In genomic region chr1:29793653-29794348, GRCh38 we compare ENCODE assay signal across 13 cellular contexts.
"Had no signal": no experiment of that assay in that cellular context is flagged by ENCODE, and none has a peak within 500 bp of the region (broad histone marks: within the 10 kb centered on the region; RNA-seq: fewer than 3 reads in every experiment).

No MANE protein-coding gene starts in this region.

- H3K36me3 Mint-ChIP-seq: activated CD4-positive, alpha-beta memory T cell treated with anti-CD3 and anti-CD28 coated beads for 36 hours; activated naive CD4-positive, alpha-beta T cell treated with anti-CD3 and anti-CD28 coated beads, Interleukin-2, amount 10 ng/mL, durations not matched to agents 7 days and 5 days had no signal

- H3K36me3 ChIP-seq: brain microvascular endothelial cell, left lung, tibial artery had no signal

- H3K27ac ChIP-seq: brain microvascular endothelial cell, coronary artery, left lung, psoas muscle, tibial artery, VCaP had no signal

- H3K9me3 ChIP-seq: psoas muscle had no signal

- H3K4me3 Mint-ChIP-seq: activated CD4-positive, alpha-beta memory T cell treated with anti-CD3 and anti-CD28 coated beads for 36 hours; activated naive CD4-positive, alpha-beta T cell treated with anti-CD3 and anti-CD28 coated beads, Interleukin-2, amount 10 ng/mL, durations not matched to agents 7 days and 5 days; activated naive CD8-positive, alpha-beta T cell treated with anti-CD3 and anti-CD28 coated beads, Interleukin-2, amount 50 U/mL, for 24 hours; activated T-cell treated with anti-CD3 and anti-CD28 coated beads, Interleukin-2, amount 50 U/mL, for 4 hours; central memory CD8-positive, alpha-beta T cell; neural crest cell had no signal

- H3K4me1 ChIP-seq: left lung, psoas muscle, tibial artery had no signal

- H3K4me1 Mint-ChIP-seq: activated naive CD4-positive, alpha-beta T cell treated with anti-CD3 and anti-CD28 coated beads, Interleukin-2, amount 10 ng/mL, durations not matched to agents 7 days and 5 days; activated naive CD8-positive, alpha-beta T cell treated with anti-CD3 and anti-CD28 coated beads, Interleukin-2, amount 50 U/mL, for 24 hours; central memory CD8-positive, alpha-beta T cell had no signal

- ATAC-seq: activated naive CD8-positive, alpha-beta T cell treated with anti-CD3 and anti-CD28 coated beads, Interleukin-2, amount 50 U/mL, for 24 hours; stimulated activated naive CD8-positive, alpha-beta T cell treated with anti-CD3 and anti-CD28 coated beads, Interleukin-15, Interleukin-2, amounts not matched to agents 100 U/mL and 50 U/mL, for 24 hours had no signal

- H3K27me3 ChIP-seq: brain microvascular endothelial cell had no signal

- H3K27ac Mint-ChIP-seq: activated CD4-positive, alpha-beta memory T cell treated with anti-CD3 and anti-CD28 coated beads for 36 hours; activated naive CD4-positive, alpha-beta T cell treated with anti-CD3 and anti-CD28 coated beads, Interleukin-2, amount 10 ng/mL, durations not matched to agents 7 days and 5 days; activated naive CD8-positive, alpha-beta T cell treated with anti-CD3 and anti-CD28 coated beads, Interleukin-2, amount 50 U/mL, for 24 hours had no signal

- H3K4me3 ChIP-seq: coronary artery, left lung, psoas muscle, tibial artery had no signal
